ENCODE assay signal across 19 cellular contexts in the genomic region with DNA sequence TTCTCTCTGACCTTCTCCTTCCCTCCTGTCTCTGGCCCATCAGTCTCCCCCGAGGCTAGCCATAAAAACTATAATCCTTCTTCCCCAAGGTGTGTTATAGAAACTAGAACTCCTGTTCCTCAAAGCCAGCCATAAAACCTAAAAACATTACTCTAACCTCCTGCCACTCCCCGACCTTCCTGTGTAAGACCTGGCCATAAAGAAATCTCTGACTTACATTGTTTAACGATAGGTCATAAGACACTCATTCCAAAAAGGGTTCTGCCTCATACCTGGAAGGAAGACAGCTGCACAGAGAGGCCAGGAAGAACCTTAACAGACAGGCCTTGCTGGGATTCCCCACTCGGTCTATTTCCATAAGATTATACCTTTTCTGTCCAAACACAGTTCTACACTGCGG.
"Had no signal": no experiment of that assay in that cellular context is flagged by ENCODE, and none has a peak within 500 bp of the region (broad histone marks: within the 10 kb centered on the region; RNA-seq: fewer than 3 reads in every experiment).

No MANE protein-coding gene starts in this region.

- H3K36me3 Mint-ChIP-seq: activated naive CD4-positive, alpha-beta T cell treated with anti-CD3 and anti-CD28 coated beads, Interleukin-2, amount 50 U/mL, for 24 hours; mesothelial cell of epicardium; natural killer cell treated with Interleukin-12 subunit alpha and Interleukin-12 subunit beta and Interleukin-15 and Interleukin-18, amount 100 ng/mL, for 72 hours had no signal

- ATAC-seq: body of pancreas; effector memory CD8-positive, alpha-beta T cell; heart right ventricle; left lung; natural killer cell treated with Interleukin-12 subunit alpha and Interleukin-12 subunit beta and Interleukin-15 and Interleukin-18, amount 100 ng/mL, for 72 hours; psoas muscle; right cardiac atrium had no signal

- H3K36me3 ChIP-seq: heart right ventricle, left lung, tibial artery, uterus had no signal

- H3K27ac Mint-ChIP-seq: activated naive CD4-positive, alpha-beta T cell treated with anti-CD3 and anti-CD28 coated beads, Interleukin-2, amount 50 U/mL, for 24 hours; effector memory CD8-positive, alpha-beta T cell; mesothelial cell of epicardium; natural killer cell treated with Interleukin-12 subunit alpha and Interleukin-12 subunit beta and Interleukin-15 and Interleukin-18, amount 100 ng/mL, for 72 hours; stimulated activated naive CD8-positive, alpha-beta T cell treated with anti-CD3 and anti-CD28 coated beads, Interleukin-15, Interleukin-2, amounts not matched to agents 100 ng/mL and 50 ng/mL, for 24 hours had no signal

- H3K4me3 Mint-ChIP-seq: activated naive CD4-positive, alpha-beta T cell treated with anti-CD3 and anti-CD28 coated beads, Interleukin-2, amount 50 U/mL, for 24 hours; effector memory CD8-positive, alpha-beta T cell; mesothelial cell of epicardium; natural killer cell treated with Interleukin-12 subunit alpha and Interleukin-12 subunit beta and Interleukin-15 and Interleukin-18, amount 100 ng/mL, for 72 hours; stimulated activated naive CD8-positive, alpha-beta T cell treated with anti-CD3 and anti-CD28 coated beads, Interleukin-15, Interleukin-2, amounts not matched to agents 100 ng/mL and 50 ng/mL, for 24 hours had no signal

- H3K27ac ChIP-seq: body of pancreas, heart right ventricle, left lung, psoas muscle, tibial artery, uterus had no signal

- H3K27me3 Mint-ChIP-seq: activated naive CD4-positive, alpha-beta T cell treated with anti-CD3 and anti-CD28 coated beads, Interleukin-2, amount 50 U/mL, for 24 hours; natural killer cell treated with Interleukin-12 subunit alpha and Interleukin-12 subunit beta and Interleukin-15 and Interleukin-18, amount 100 ng/mL, for 72 hours; stimulated activated naive CD8-positive, alpha-beta T cell treated with anti-CD3 and anti-CD28 coated beads, Interleukin-15, Interleukin-2, amounts not matched to agents 100 ng/mL and 50 ng/mL, for 24 hours had no signal

- H3K4me1 ChIP-seq: left lung, uterus had no signal

- H3K9me3 ChIP-seq: body of pancreas, heart right ventricle, left lung, psoas muscle, tibial artery, uterus had no signal

- FAIRE-seq: kidney had no signal

- H3K4me3 ChIP-seq: body of pancreas, heart right ventricle, left lung, psoas muscle, tibial artery, uterus had no signal

- DNase-seq: activated CD4-positive, alpha-beta T cell treated with anti-CD3 and anti-CD28 coated beads, Interleukin-2, amount 50 U/mL, for 1 hour; activated gamma-delta T cell treated with Interleukin-2 at 50 U/mL for 16 hours; activated T-cell treated with anti-CD3 and anti-CD28 coated beads, Interleukin-2, amount 50 U/mL, for 1 hour; anterior cingulate cortex; body of pancreas; caudate nucleus; effector memory CD8-positive, alpha-beta T cell; heart right ventricle; kidney; left lung; psoas muscle; right cardiac atrium; stimulated activated CD4-positive, alpha-beta T cell treated with anti-CD3 and anti-CD28 coated beads, Interleukin-4, amount 100 ng/mL, for 4 hours; tibial artery; uterus had no signal

- H3K4me1 Mint-ChIP-seq: activated naive CD4-positive, alpha-beta T cell treated with anti-CD3 and anti-CD28 coated beads, Interleukin-2, amount 50 U/mL, for 24 hours had no signal

- H3K9me3 Mint-ChIP-seq: activated naive CD4-positive, alpha-beta T cell treated with anti-CD3 and anti-CD28 coated beads, Interleukin-2, amount 50 U/mL, for 24 hours; effector memory CD8-positive, alpha-beta T cell; mesothelial cell of epicardium; natural killer cell treated with Interleukin-12 subunit alpha and Interleukin-12 subunit beta and Interleukin-15 and Interleukin-18, amount 100 ng/mL, for 72 hours; stimulated activated naive CD8-positive, alpha-beta T cell treated with anti-CD3 and anti-CD28 coated beads, Interleukin-15, Interleukin-2, amounts not matched to agents 100 ng/mL and 50 ng/mL, for 24 hours had no signal

- H3K27me3 ChIP-seq: body of pancreas, heart right ventricle, left lung, tibial artery, uterus had no signal
